In genomic region chr10:110717830-110718595, GRCh38 we compare ENCODE assay signal across 11 cellular contexts.
A peak's percentile ranks its signal among the peaks of the same experiment; 100 is the strongest.
DNase-seq lines count a peak whose midpoint lies in the region; ATAC-seq and TF ChIP-seq lines count a peak whose summit lies in the region.
"Had no signal": no experiment of that assay in that cellular context is flagged by ENCODE, and none has a peak within 500 bp of the region (broad histone marks: within the 10 kb centered on the region; RNA-seq: fewer than 3 reads in every experiment).

No MANE protein-coding gene starts in this region.

- no peak for TF ChIP-seq POLR2A in uterus (IDR thresholded peaks at IDR 0.05)

- H3K9me3 ChIP-seq in uterus, result no peaks in the 10 kb centered on the region
- H3K9me3 ChIP-seq: ascending aorta had no signal

- H3K36me3 ChIP-seq in uterus, result no peaks in the 10 kb centered on the region
- H3K36me3 ChIP-seq: ascending aorta had no signal

- intact Hi-C loops in left cardiac atrium (cut with DNase I) (no loop called here), uterus (cut with DNase I; ENCODE audit: low total_unique reads) (no loop called here)

- no peak overlapping the region for H3K4me3 ChIP-seq in uterus
- H3K4me3 ChIP-seq: ascending aorta had no signal

- ATAC-seq in GM21576 (IDR thresholded peaks at IDR 0.05; ENCODE audit: unreplicated experiment) (peak; percentile 73), left cardiac atrium (peak; percentile 57 to 73)

- no peaks in the 10 kb centered on the region for H3K4me1 ChIP-seq in uterus
- H3K4me1 ChIP-seq: ascending aorta had no signal

- H3K27ac ChIP-seq in uterus, result no peak overlapping the region
- H3K27ac ChIP-seq: ascending aorta, KMS-11 had no signal

- H3K27me3 ChIP-seq in uterus, result no peaks in the 10 kb centered on the region
- H3K27me3 ChIP-seq: ascending aorta had no signal

- no peak for TF ChIP-seq CTCF in uterus (IDR thresholded peaks at IDR 0.05)

- DNase-seq in AML-193 (lab: John Stamatoyannopoulos, UW) (peak; percentile 81 to 82), NCI-H2171 (lab: John Stamatoyannopoulos, UW) (peak; percentile 38), left cardiac atrium (no peak), RKO (ENCODE audit: low spot score) (no peak), uterus (no peak), NCI-H1436 (lab: John Stamatoyannopoulos, UW) (no peak), mesenteric fat pad (ENCODE audit: low spot score) (no peak)
- DNase-seq: erythroblast had no signal

Comparison
In these comparisons a context has a peak if more than half of its experiments do, and no peak if none do; other contexts are left out.
1. DNase-seq: peak in AML-193 (2 of 2) and NCI-H2171 (single experiment); none in left cardiac atrium (single experiment), RKO (single experiment), uterus (0 of 2), NCI-H1436 (single experiment) and mesenteric fat pad (single experiment).